Comparison of ENCODE assay signal across 19 cellular contexts in the genomic region with DNA sequence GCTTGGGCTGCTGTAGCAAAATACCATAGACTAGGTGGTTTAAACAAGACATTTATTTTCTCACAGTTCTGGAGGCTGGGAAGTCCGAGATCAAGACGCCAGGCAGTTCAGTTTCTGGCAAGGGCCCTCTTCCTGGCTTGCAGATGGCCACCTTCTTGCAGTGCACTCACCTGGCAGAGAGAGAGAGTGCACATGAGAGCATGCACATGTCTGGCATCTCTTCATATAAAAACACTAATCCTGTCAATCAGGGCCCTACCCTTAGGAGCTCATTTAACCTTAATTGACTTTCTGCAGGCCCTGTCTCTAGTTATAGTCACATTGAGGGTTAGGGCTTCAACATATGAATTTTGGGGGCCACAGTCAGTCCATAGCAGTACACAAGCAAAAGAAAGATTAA. TPM values are rescaled to one million over a fixed set of nuclear protein-coding genes. Genes with fewer than 3 reads are reported as not detected.
DNase-seq lines count a peak whose midpoint lies in the region; TF ChIP-seq lines count a peak whose summit lies in the region.
"Had no signal": no experiment of that assay in that cellular context is flagged by ENCODE, and none has a peak within 500 bp of the region (broad histone marks: within the 10 kb centered on the region; RNA-seq: fewer than 3 reads in every experiment).

No MANE protein-coding gene starts in this region.

- DNase-seq in NCI-H82 (lab: John Stamatoyannopoulos, UW) (peak; percentile 15), NCI-H82 treated with DMSO at 0.1 percent for 48 hours (lab: John Stamatoyannopoulos, UW; ENCODE audit: unreplicated experiment) (no peak), G401 (ENCODE audit: low spot score) (peak; percentile 48), HEK293T (ENCODE audit: extremely low spot score) (no peak), cerebellum (ENCODE audit: low spot score) (peak; percentile 28), uterus (no peak), inferior parietal cortex (ENCODE audit: extremely low spot score) (no peak)
- DNase-seq: Caco-2; CD4-positive, CD25-positive, alpha-beta regulatory T cell; CD8-positive, alpha-beta T cell; DMS153; DND-41; GDM1; H9; HFFc6 had no signal

- no peaks in the 10 kb centered on the region for H3K27me3 ChIP-seq in uterus
- H3K27me3 ChIP-seq: BLaER1 had no signal

- H3K36me3 ChIP-seq in uterus = no peaks in the 10 kb centered on the region

- no peak overlapping the region for H3K4me3 ChIP-seq in uterus
- H3K4me3 ChIP-seq: BLaER1, GM12878, GM23338 had no signal

- CTCF ChIA-PET in HEK293T (lab: Yijun Ruan, JAX) = no interaction called here

- in situ Hi-C loops in G401 (cut with HindIII; ENCODE audit: low sequenced_read_pairs) = no loop called here

- TF ChIP-seq CTCF in uterus (IDR thresholded peaks at IDR 0.05) = no peak

- H3K27ac ChIP-seq in uterus = no peak overlapping the region
- H3K27ac ChIP-seq: BLaER1, C4-2B had no signal

- POLR2A ChIA-PET in HEK293T (lab: Yijun Ruan, JAX) = no interaction called here

- peaks cover 0 to 4% of the 10 kb centered on the region in 2 donors for H3K4me1 ChIP-seq in uterus
- H3K4me1 ChIP-seq: Caco-2 had no signal

- TF ChIP-seq POLR2A in uterus (IDR thresholded peaks at IDR 0.05) = no peak

- intact Hi-C loops in uterus (cut with DNase I; ENCODE audit: low total_unique reads) = no loop called here

- H3K9me3 ChIP-seq in uterus = no peaks in the 10 kb centered on the region
- H3K9me3 ChIP-seq: BLaER1, Caco-2 had no signal

TF ChIP-seq in HEK293T, 16 proteins besides CTCF, POLR2A, EP300 and RAD21:
- no peak for TF ChIP-seq HDGF (IDR thresholded peaks at IDR 0.05; ENCODE audit: borderline replicate concordance)
- TF ChIP-seq ARNT (IDR thresholded peaks at IDR 0.05) = no peak
- TF ChIP-seq BHLHE40 (IDR thresholded peaks at IDR 0.05; ENCODE audit: borderline replicate concordance) = no peak
- no peak for TF ChIP-seq FOXA1 (IDR thresholded peaks at IDR 0.05)
- TF ChIP-seq, protein P1, sequence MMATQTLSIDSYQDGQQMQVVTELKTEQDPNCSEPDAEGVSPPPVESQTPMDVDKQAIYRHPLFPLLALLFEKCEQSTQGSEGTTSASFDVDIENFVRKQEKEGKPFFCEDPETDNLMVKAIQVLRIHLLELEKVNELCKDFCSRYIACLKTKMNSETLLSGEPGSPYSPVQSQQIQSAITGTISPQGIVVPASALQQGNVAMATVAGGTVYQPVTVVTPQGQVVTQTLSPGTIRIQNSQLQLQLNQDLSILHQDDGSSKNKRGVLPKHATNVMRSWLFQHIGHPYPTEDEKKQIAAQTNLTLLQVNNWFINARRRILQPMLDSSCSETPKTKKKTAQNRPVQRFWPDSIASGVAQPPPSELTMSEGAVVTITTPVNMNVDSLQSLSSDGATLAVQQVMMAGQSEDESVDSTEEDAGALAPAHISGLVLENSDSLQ (IDR thresholded peaks at IDR 0.05) = peak; percentile 53; the same call in 1 of the 2 replicates

RNA-seq across cellular contexts. Expression of a gene that starts 12.4 kb away (rescaled TPM):
- 38.1 and 53.8 TPM in 2 replicates for total RNA-seq in G401 (2014; rRNA removed; shearing (Covaris generic))
- 120 TPM for total RNA-seq in cerebellum
- total RNA-seq in uterus = 100 to 1,000 TPM in 1 of 4 donors, 10 to 100 TPM in 3; 22.1 to 133 (median 67.5) TPM

Comparison
In these comparisons a context has a peak if more than half of its experiments do, and no peak if none do; other contexts are left out.
1. DNase-seq: peak in NCI-H82 (single experiment), G401 (single experiment) and cerebellum (single experiment); none in NCI-H82 treated with DMSO at 0.1 percent for 48 hours (single experiment), HEK293T (single experiment), uterus (0 of 2) and inferior parietal cortex (single experiment).